ENCODE assay signal across 21 cellular contexts in the genomic region with DNA sequence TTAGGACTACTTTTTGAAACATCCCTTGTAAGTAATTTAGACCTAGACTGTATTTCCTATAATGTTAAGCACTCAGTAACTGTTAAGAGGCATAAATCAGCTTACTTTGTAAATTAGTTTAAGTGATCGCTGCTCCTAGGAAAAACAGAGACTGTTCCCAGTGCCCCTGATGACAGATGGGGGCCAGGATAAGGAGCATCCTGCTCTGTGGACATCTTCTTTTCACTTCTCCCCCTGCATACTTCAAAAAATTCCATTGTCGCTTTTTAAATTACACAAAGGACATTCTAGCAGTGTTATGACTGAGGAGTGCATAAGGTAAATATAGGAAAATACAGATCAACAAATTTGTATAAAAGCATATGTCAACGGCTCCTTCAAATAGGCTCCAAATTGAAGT.
"Had no signal": no experiment of that assay in that cellular context is flagged by ENCODE, and none has a peak within 500 bp of the region (broad histone marks: within the 10 kb centered on the region; RNA-seq: fewer than 3 reads in every experiment).

No MANE protein-coding gene starts in this region.

- H3K27me3 ChIP-seq: body of pancreas had no signal

- H3K27ac ChIP-seq: body of pancreas, pancreas, stomach, suprapubic skin, tibial nerve had no signal

- ATAC-seq: activated CD4-positive, CD25-positive, alpha-beta regulatory T cell treated with anti-CD3 and anti-CD28 coated beads, Interleukin-2, amount 50 U/mL, for 24 hours; body of pancreas; left ventricle myocardium superior; pancreas; right cardiac atrium; T-helper 17 cell had no signal

- DNase-seq: activated CD4-positive, alpha-beta memory T cell treated with anti-CD3 and anti-CD28 coated beads, Interleukin-2, amount 10 ng/mL, durations not matched to agents 7 days and 5 days; activated CD4-positive, alpha-beta T cell treated with anti-CD3 and anti-CD28 coated beads, Interleukin-2, amount 10 ng/mL, durations not matched to agents 24 days and 14 days; activated effector memory CD4-positive, alpha-beta T cell treated with anti-CD3 and anti-CD28 coated beads, Interleukin-2, amount 50 U/mL, for 16 hours; activated naive CD4-positive, alpha-beta T cell treated with anti-CD3 and anti-CD28 coated beads, Interleukin-2, amount 50 U/mL, for 16 hours; anterior cingulate cortex; body of pancreas; effector CD4-positive, alpha-beta T cell; immature natural killer cell; left ventricle myocardium superior; mammary epithelial cell; midbrain; pancreas; right cardiac atrium; stimulated activated CD4-positive, alpha-beta T cell treated with anti-CD3 and anti-CD28 coated beads, Interleukin-12 subunit alpha, Interleukin-12 subunit beta, amount 100 ng/mL, for 4 hours; stimulated activated CD4-positive, alpha-beta T cell treated with anti-CD3 and anti-CD28 coated beads, Interleukin-1b, Interleukin-23, amount 100 ng/mL, for 48 hours; stomach; T-helper 17 cell had no signal

- H3K36me3 ChIP-seq: pancreas, stomach, suprapubic skin, tibial nerve had no signal

- H3K4me1 ChIP-seq: body of pancreas, pancreas, stomach, suprapubic skin, tibial nerve had no signal

- H3K4me3 ChIP-seq: body of pancreas, pancreas, stomach, suprapubic skin, tibial nerve had no signal

- H3K9me3 ChIP-seq: body of pancreas, pancreas, stomach, suprapubic skin, tibial nerve had no signal

- FAIRE-seq: pancreas, urothelium cell line had no signal
